ENCODE assay signal across 8 cellular contexts in genomic region chr9:135908334-135909204, GRCh38. TPM values are rescaled to one million over a fixed set of nuclear protein-coding genes. Genes with fewer than 3 reads are reported as not detected.
DNase-seq lines count a peak whose midpoint lies in the region; ATAC-seq, FAIRE-seq and TF ChIP-seq lines count a peak whose summit lies in the region.

No MANE protein-coding gene starts in this region.

- peaks cover 13 to 20% of the 10 kb centered on the region in 2 donors for H3K4me1 ChIP-seq in kidney (ENCODE audit: control insufficient read depth in 1 of 2, insufficient read depth in 1 of 2, low read depth in 1 of 2, low read length in 2 of 2)
- peaks cover 9% of the 10 kb centered on the region for H3K4me1 ChIP-seq in thymus (ENCODE audit: control insufficient read depth, insufficient read depth, low read length)

- peak overlapping the region; percentile 76 for H3K27ac Mint-ChIP-seq in CD4-positive, alpha-beta T cell
- H3K27ac Mint-ChIP-seq in activated naive CD8-positive, alpha-beta T cell treated with anti-CD3 and anti-CD28 coated beads, Interleukin-2, amount 10 ng/mL, durations not matched to agents 7 days and 5 days = peak overlapping the region; percentile 35

- H3K27me3 Mint-ChIP-seq in CD4-positive, alpha-beta T cell = no peaks in the 10 kb centered on the region
- no peaks in the 10 kb centered on the region for H3K27me3 Mint-ChIP-seq in activated naive CD8-positive, alpha-beta T cell treated with anti-CD3 and anti-CD28 coated beads, Interleukin-2, amount 10 ng/mL, durations not matched to agents 7 days and 5 days

- H3K36me3 ChIP-seq in kidney (ENCODE audit: control insufficient read depth in 1 of 2, insufficient read depth in 2 of 2, low read length in 2 of 2) = peaks cover 2 to 4% of the 10 kb centered on the region in 2 donors
- H3K36me3 ChIP-seq in thymus (ENCODE audit: control insufficient read depth, insufficient read depth) = peaks cover 5% of the 10 kb centered on the region

- peak overlapping the region in 1 of 2 donors; percentile 12 for H3K9ac ChIP-seq in kidney (ENCODE audit: low read length in 2 of 2)

- no peak for ATAC-seq in CD4-positive, alpha-beta T cell (ENCODE audit: poor library complexity)
- peak; percentile 4 for ATAC-seq in HG03045 (IDR thresholded peaks at IDR 0.05; ENCODE audit: unreplicated experiment)
- no peak for ATAC-seq in activated naive CD8-positive, alpha-beta T cell treated with anti-CD3 and anti-CD28 coated beads, Interleukin-2, amount 10 ng/mL, durations not matched to agents 7 days and 5 days (ENCODE audit: low read depth)
- no peak for ATAC-seq in HG03039 (IDR thresholded peaks at IDR 0.05; ENCODE audit: unreplicated experiment)

- peaks cover 49% of the 10 kb centered on the region for H3K36me3 Mint-ChIP-seq in CD4-positive, alpha-beta T cell (ENCODE audit: low read depth)
- peaks cover 44% of the 10 kb centered on the region for H3K36me3 Mint-ChIP-seq in activated naive CD8-positive, alpha-beta T cell treated with anti-CD3 and anti-CD28 coated beads, Interleukin-2, amount 10 ng/mL, durations not matched to agents 7 days and 5 days

- peak in 1 of 10 experiments; percentile 29 for DNase-seq in CD4-positive, alpha-beta T cell
- DNase-seq in activated naive CD8-positive, alpha-beta T cell treated with anti-CD3 and anti-CD28 coated beads, Interleukin-2, amount 10 ng/mL, durations not matched to agents 7 days and 5 days = peak; percentile 17
- DNase-seq in kidney (no peak), pons (ENCODE audit: low spot score) (no peak), NCI-H2029 (lab: John Stamatoyannopoulos, UW) (no peak)

- peaks cover 51% of the 10 kb centered on the region for H3K4me1 Mint-ChIP-seq in CD4-positive, alpha-beta T cell (ENCODE audit: low read depth)
- peaks cover 30% of the 10 kb centered on the region for H3K4me1 Mint-ChIP-seq in activated naive CD8-positive, alpha-beta T cell treated with anti-CD3 and anti-CD28 coated beads, Interleukin-2, amount 10 ng/mL, durations not matched to agents 7 days and 5 days

- intact Hi-C loops in CD4-positive, alpha-beta T cell (cut with DNase I, micrococcal nuclease) = loop anchor here (2.0 to 10.0 kb wide), 4 partner anchors 54 to 1844 kb away; partner anchors contain the start of genes BRD3 (in 1 of the 2), DNLZ (in 1 of the 2), QSOX2 (in 1 of the 2) and UBAC1 (in 1 of the 2)
- intact Hi-C loops in kidney (cut with DNase I) = no loop called here

- POLR2A ChIA-PET in CD4-positive, alpha-beta T cell (lab: Charles Lee) = interaction anchor here (1.3 to 1.8 kb wide), 4 partner anchors 44 to 81 kb away, joined by 3 to 7 read pairs (median 4); partner anchors contain the start of gene UBAC1
- POLR2A ChIA-PET in activated naive CD8-positive, alpha-beta T cell treated with anti-CD3 and anti-CD28 coated beads, Interleukin-2, amount 10 ng/mL, durations not matched to agents 7 days and 5 days (lab: Charles Lee) = no interaction called here

- CTCF ChIA-PET in CD4-positive, alpha-beta T cell (lab: Charles Lee) = no interaction called here

- peaks cover 6% of the 10 kb centered on the region for H3K9me3 ChIP-seq in CD4-positive, alpha-beta T cell (ENCODE audit: control insufficient read depth, low read length)
- H3K9me3 ChIP-seq in kidney (ENCODE audit: control insufficient read depth in 1 of 2, low read length in 2 of 2) = peaks cover 0 to 1% of the 10 kb centered on the region in 2 donors
- H3K9me3 ChIP-seq in thymus (ENCODE audit: control insufficient read depth) = peaks cover 1% of the 10 kb centered on the region

- FAIRE-seq in kidney (lab: Jason Lieb, UNC) = no peak

- peaks cover 4% of the 10 kb centered on the region for H3K9me3 Mint-ChIP-seq in CD4-positive, alpha-beta T cell
- peaks cover 3% of the 10 kb centered on the region for H3K9me3 Mint-ChIP-seq in activated naive CD8-positive, alpha-beta T cell treated with anti-CD3 and anti-CD28 coated beads, Interleukin-2, amount 10 ng/mL, durations not matched to agents 7 days and 5 days

- no peak for TF ChIP-seq CTCF in CD4-positive, alpha-beta T cell (IDR thresholded peaks at IDR 0.05)
- no peak for TF ChIP-seq CTCF in kidney (IDR thresholded peaks at IDR 0.05; ENCODE audit: borderline replicate concordance, extremely low read depth, insufficient read depth)

- H3K4me3 Mint-ChIP-seq in CD4-positive, alpha-beta T cell = peak overlapping the region; percentile 88
- peak overlapping the region; percentile 68 for H3K4me3 Mint-ChIP-seq in activated naive CD8-positive, alpha-beta T cell treated with anti-CD3 and anti-CD28 coated beads, Interleukin-2, amount 10 ng/mL, durations not matched to agents 7 days and 5 days

- no peaks in the 10 kb centered on the region for H3K27me3 ChIP-seq in CD4-positive, alpha-beta T cell (ENCODE audit: control insufficient read depth, insufficient read depth, low read length)
- H3K27me3 ChIP-seq in thymus (ENCODE audit: control insufficient read depth, insufficient read depth) = no peaks in the 10 kb centered on the region

- H3K4me3 ChIP-seq in kidney (ENCODE audit: low read length in 2 of 2) (peak overlapping the region; percentile 66), thymus (ENCODE audit: low read length) (peak overlapping the region; percentile 62)

- H3K27ac ChIP-seq in CD4-positive, alpha-beta T cell (ENCODE audit: low read depth, low read length) = no peak overlapping the region
- no peak overlapping the region for H3K27ac ChIP-seq in kidney (ENCODE audit: low read depth in 2 of 2, low read length in 2 of 2)
- H3K27ac ChIP-seq in thymus (ENCODE audit: low read depth) = peak overlapping the region; percentile 39

- 65% methylated on average over 33 of the region's 33 CpGs for WGBS in thymus

RNA-seq across cellular contexts. Expression of gene CAMSAP1, which starts 1.2 kb away (rescaled TPM):
- 10 to 100 TPM; 16.8 to 18.2 TPM for total RNA-seq in CD4-positive, alpha-beta T cell
- 10 to 100 TPM; 32.5 to 35.4 TPM for total RNA-seq in activated naive CD8-positive, alpha-beta T cell treated with anti-CD3 and anti-CD28 coated beads, Interleukin-2, amount 10 ng/mL, durations not matched to agents 7 days and 5 days
- total RNA-seq in kidney = 38.6 TPM
- polyA plus RNA-seq in kidney (ENCODE audit: insufficient read depth, low read depth, low replicate concordance) (3.3 TPM), thymus (9.9 TPM)

RNA-seq across cellular contexts. Expression of gene UBAC1, which starts 52.6 kb away (rescaled TPM):
- total RNA-seq in CD4-positive, alpha-beta T cell = 10 to 100 TPM; 16.4 to 19.6 TPM
- 10 to 100 TPM; 30.5 to 31.0 TPM for total RNA-seq in activated naive CD8-positive, alpha-beta T cell treated with anti-CD3 and anti-CD28 coated beads, Interleukin-2, amount 10 ng/mL, durations not matched to agents 7 days and 5 days
- total RNA-seq in kidney = 40.2 TPM
- polyA plus RNA-seq in kidney (ENCODE audit: insufficient read depth, low read depth, low replicate concordance) (52.6 TPM), thymus (73.6 TPM)
